ENCODE assay signal across 23 cellular contexts in genomic region chr18:62537042-62537894, GRCh38.
"Had no signal": no experiment of that assay in that cellular context is flagged by ENCODE, and none has a peak within 500 bp of the region (broad histone marks: within the 10 kb centered on the region; RNA-seq: fewer than 3 reads in every experiment).

No MANE protein-coding gene starts in this region.

- H3K9me3 ChIP-seq: esophagus squamous epithelium, heart left ventricle, right lobe of liver, tibial artery had no signal

- H3K27me3 ChIP-seq: brain microvascular endothelial cell, dorsolateral prefrontal cortex, esophagus squamous epithelium, heart left ventricle, right lobe of liver, tibial artery had no signal

- ATAC-seq: activated CD8-positive, alpha-beta T cell treated with anti-CD3 and anti-CD28 coated beads, Interleukin-2, amount 10 ng/mL, durations not matched to agents 7 days and 5 days; effector memory CD8-positive, alpha-beta T cell; heart left ventricle; naive thymus-derived CD4-positive, alpha-beta T cell; stimulated activated naive CD8-positive, alpha-beta T cell treated with anti-CD3 and anti-CD28 coated beads, Interleukin-15, amount 100 ng/mL, for 72 hours; T-helper 17 cell had no signal

- DNase-seq: activated B cell treated with CpG ODN at 0.5 μM for 24 hours; activated CD4-positive, alpha-beta T cell treated with anti-CD3 and anti-CD28 coated beads, Interleukin-2, amount 50 U/mL, for 1 hour; activated CD8-positive, alpha-beta T cell treated with anti-CD3 and anti-CD28 coated beads, Interleukin-2, amount 10 ng/mL, durations not matched to agents 7 days and 5 days; activated gamma-delta T cell treated with Interleukin-2 at 50 U/mL for 16 hours; aorta; brain microvascular endothelial cell; central memory CD4-positive, alpha-beta T cell; dorsolateral prefrontal cortex; effector memory CD8-positive, alpha-beta T cell; esophagus squamous epithelium; heart left ventricle; naive thymus-derived CD4-positive, alpha-beta T cell; occipital lobe; stimulated activated CD4-positive, alpha-beta T cell treated with anti-CD3 and anti-CD28 coated beads, Interleukin-1b, Interleukin-23, amount 100 ng/mL, for 48 hours; stimulated activated naive CD8-positive, alpha-beta T cell treated with anti-CD3 and anti-CD28 coated beads, Interleukin-15, amount 100 ng/mL, for 72 hours; T-helper 17 cell; tibial artery had no signal

- H3K27ac ChIP-seq: brain microvascular endothelial cell, dorsolateral prefrontal cortex, esophagus squamous epithelium, heart left ventricle, skin epidermis, tibial artery had no signal

- H3K36me3 ChIP-seq: brain microvascular endothelial cell had no signal

- H3K4me3 Mint-ChIP-seq: activated B cell treated with CpG ODN at 0.5 μM for 24 hours; activated CD8-positive, alpha-beta T cell treated with anti-CD3 and anti-CD28 coated beads, Interleukin-2, amount 10 ng/mL, durations not matched to agents 7 days and 5 days; activated naive CD4-positive, alpha-beta T cell treated with anti-CD3 and anti-CD28 coated beads, Interleukin-2, amount 50 U/mL, for 24 hours; activated T-helper 1 cell treated with anti-CD3 and anti-CD28 coated beads, Interleukin-12 subunit alpha, Interleukin-12 subunit beta, Interleukin-2, Interleukin-4 antibody, amounts not matched to agents 30 ng/mL and 10 ng/mL and 1 ng/mL, durations not matched to agents 14 hours and 24 hours and 36 hours; effector memory CD8-positive, alpha-beta T cell; neural crest cell; stimulated activated naive CD8-positive, alpha-beta T cell treated with anti-CD3 and anti-CD28 coated beads, Interleukin-15, amount 100 ng/mL, for 72 hours; T-helper 17 cell had no signal

- H3K27ac Mint-ChIP-seq: activated B cell treated with CpG ODN at 0.5 μM for 24 hours; activated CD8-positive, alpha-beta T cell treated with anti-CD3 and anti-CD28 coated beads, Interleukin-2, amount 10 ng/mL, durations not matched to agents 7 days and 5 days; activated naive CD4-positive, alpha-beta T cell treated with anti-CD3 and anti-CD28 coated beads, Interleukin-2, amount 50 U/mL, for 24 hours; activated T-helper 1 cell treated with anti-CD3 and anti-CD28 coated beads, Interleukin-12 subunit alpha, Interleukin-12 subunit beta, Interleukin-2, Interleukin-4 antibody, amounts not matched to agents 30 ng/mL and 10 ng/mL and 1 ng/mL, durations not matched to agents 14 hours and 24 hours and 36 hours; effector memory CD8-positive, alpha-beta T cell; T-helper 17 cell had no signal

- H3K9me3 Mint-ChIP-seq: activated B cell treated with CpG ODN at 0.5 μM for 24 hours; activated naive CD4-positive, alpha-beta T cell treated with anti-CD3 and anti-CD28 coated beads, Interleukin-2, amount 50 U/mL, for 24 hours; activated T-helper 1 cell treated with anti-CD3 and anti-CD28 coated beads, Interleukin-12 subunit alpha, Interleukin-12 subunit beta, Interleukin-2, Interleukin-4 antibody, amounts not matched to agents 30 ng/mL and 10 ng/mL and 1 ng/mL, durations not matched to agents 14 hours and 24 hours and 36 hours; effector memory CD8-positive, alpha-beta T cell; naive thymus-derived CD4-positive, alpha-beta T cell; neural crest cell; stimulated activated naive CD8-positive, alpha-beta T cell treated with anti-CD3 and anti-CD28 coated beads, Interleukin-15, amount 100 ng/mL, for 72 hours had no signal

- H3K4me3 ChIP-seq: dorsolateral prefrontal cortex, esophagus squamous epithelium, heart left ventricle, lung, right lobe of liver, skin epidermis, tibial artery had no signal

- H3K27me3 Mint-ChIP-seq: activated B cell treated with CpG ODN at 0.5 μM for 24 hours; activated naive CD4-positive, alpha-beta T cell treated with anti-CD3 and anti-CD28 coated beads, Interleukin-2, amount 50 U/mL, for 24 hours; effector memory CD8-positive, alpha-beta T cell; naive thymus-derived CD4-positive, alpha-beta T cell; stimulated activated naive CD8-positive, alpha-beta T cell treated with anti-CD3 and anti-CD28 coated beads, Interleukin-15, amount 100 ng/mL, for 72 hours; T-helper 17 cell had no signal
